In genomic region chr4:75844151-75844662, GRCh38 we compare ENCODE assay signal across 13 cellular contexts. TPM values are rescaled to one million over a fixed set of nuclear protein-coding genes. Genes with fewer than 3 reads are reported as not detected.
DNase-seq lines count a peak whose midpoint lies in the region; ATAC-seq, FAIRE-seq and TF ChIP-seq lines count a peak whose summit lies in the region.
"Had no signal": no experiment of that assay in that cellular context is flagged by ENCODE, and none has a peak within 500 bp of the region (broad histone marks: within the 10 kb centered on the region; RNA-seq: fewer than 3 reads in every experiment).

No MANE protein-coding gene starts in this region.

- peak overlapping the region; percentile 76 for H3K9ac ChIP-seq in adipocyte (ENCODE audit: low read length)

- no peaks in the 10 kb centered on the region for H3K9me2 ChIP-seq in OCI-LY7 (ENCODE audit: insufficient read depth, low read length)

- DNase-seq in GM04503 (ENCODE audit: low read depth), result peak; percentile 95
- peak; percentile 87 for DNase-seq in adipocyte (ENCODE audit: low read depth)
- DNase-seq in hepatic stellate cell (ENCODE audit: low spot score), result peak; percentile 64
- peak; percentile 59 for DNase-seq in small intestine
- DNase-seq in Ammon's horn (ENCODE audit: low spot score), result no peak
- DNase-seq in OCI-LY7 (ENCODE audit: low spot score), result no peak
- no peak for DNase-seq in ureter (ENCODE audit: low spot score)
- DNase-seq: activated CD4-positive, alpha-beta T cell treated with anti-CD3 and anti-CD28 coated beads, Interleukin-2, amount 10 ng/mL, durations not matched to agents 7 days and 5 days; activated naive CD8-positive, alpha-beta T cell treated with anti-CD3 and anti-CD28 coated beads, Interleukin-2, amount 50 U/mL, for 24 hours; head of caudate nucleus; NCI-H146 had no signal

- peaks cover 29% of the 10 kb centered on the region for H3K4me1 ChIP-seq in adipocyte (ENCODE audit: control insufficient read depth, insufficient read depth, low read length)
- H3K4me1 ChIP-seq in small intestine (ENCODE audit: control insufficient read depth in 2 of 2, insufficient read depth in 1 of 2, low read depth in 1 of 2, low read length in 1 of 2), result no peaks in the 10 kb centered on the region
- no peaks in the 10 kb centered on the region for H3K4me1 ChIP-seq in OCI-LY7 (ENCODE audit: insufficient read depth, low read length, poor library complexity, severe bottlenecking)
- H3K4me1 ChIP-seq: prostate gland had no signal

- CTCF ChIA-PET in OCI-LY7 (lab: Charles Lee; ENCODE audit: unreplicated experiment), result no interaction called here

- no peak for TF ChIP-seq CTCF in OCI-LY7 (conservative IDR thresholded peaks at IDR 0.05; ENCODE audit: low read length)

- intact Hi-C loops in OCI-LY7 (cut with micrococcal nuclease; ENCODE audit: unreplicated experiment), result loop anchor here (10.0 kb wide), 1 partner anchor 969 kb away; no protein-coding TSS in a partner anchor

- H3K27ac ChIP-seq in small intestine (ENCODE audit: low read depth in 1 of 2, low read length in 1 of 2), result no peak overlapping the region
- no peak overlapping the region for H3K27ac ChIP-seq in OCI-LY7 (ENCODE audit: low read depth, low read length, poor library complexity, severe bottlenecking)

- no peak for ATAC-seq in HG03565 (IDR thresholded peaks at IDR 0.05; ENCODE audit: unreplicated experiment)
- ATAC-seq: activated naive CD8-positive, alpha-beta T cell treated with anti-CD3 and anti-CD28 coated beads, Interleukin-2, amount 50 U/mL, for 24 hours had no signal

- H3K4me3 ChIP-seq in adipocyte (ENCODE audit: low read length) (peak overlapping the region; percentile 39), small intestine (ENCODE audit: low read depth in 1 of 2, low read length in 2 of 2) (no peak overlapping the region), OCI-LY7 (ENCODE audit: low read depth, low read length, poor library complexity, severe bottlenecking) (no peak overlapping the region)
- H3K4me3 ChIP-seq: prostate gland had no signal

- H3K79me2 ChIP-seq in OCI-LY7 (ENCODE audit: insufficient read depth, low read depth, low read length), result no peaks in the 10 kb centered on the region

- no peak overlapping the region for H2AFZ ChIP-seq in OCI-LY7 (ENCODE audit: low read length)

- no peak for FAIRE-seq in small intestine (lab: Jason Lieb, UNC)

- no peaks in the 10 kb centered on the region for H3K9me3 ChIP-seq in adipocyte (ENCODE audit: control insufficient read depth, low read length)
- H3K9me3 ChIP-seq in small intestine (ENCODE audit: control insufficient read depth, low read depth), result no peaks in the 10 kb centered on the region
- no peaks in the 10 kb centered on the region for H3K9me3 ChIP-seq in OCI-LY7 (ENCODE audit: low read length)
- H3K9me3 ChIP-seq: prostate gland had no signal

- no TSS peak for BruUV-seq in OCI-LY7 (replicated peaks; lab: Mats Ljungman, UMichigan)

- no peaks in the 10 kb centered on the region for H4K20me1 ChIP-seq in OCI-LY7 (ENCODE audit: insufficient read depth, low read length)

- H3K36me3 ChIP-seq in adipocyte (ENCODE audit: control insufficient read depth, insufficient read depth, low read length, severe bottlenecking), result no peaks in the 10 kb centered on the region
- H3K36me3 ChIP-seq in small intestine (ENCODE audit: control insufficient read depth in 2 of 2, insufficient read depth in 2 of 2, low read length in 2 of 2), result no peaks in the 10 kb centered on the region
- H3K36me3 ChIP-seq in OCI-LY7 (ENCODE audit: insufficient read depth, low read length), result no peaks in the 10 kb centered on the region
- H3K36me3 ChIP-seq: prostate gland had no signal

- WGBS in small intestine, 3 donors, result 89 to 99% (median 94%) methylated on average over 3 of the region's 3 CpGs

- no peak overlapping the region for H3K4me2 ChIP-seq in OCI-LY7 (ENCODE audit: low read length)

- H3K27me3 ChIP-seq in adipocyte (replicated peaks; ENCODE audit: control insufficient read depth, insufficient read depth, low read length), result no peaks in the 10 kb centered on the region
- no peaks in the 10 kb centered on the region for H3K27me3 ChIP-seq in small intestine (ENCODE audit: control insufficient read depth in 2 of 2, insufficient read depth in 2 of 2, low read length in 2 of 2)

- POLR2A ChIA-PET in OCI-LY7 (lab: Charles Lee), result no interaction called here

RNA-seq across cellular contexts. Expression of gene PPEF2, which starts 58.0 kb away (rescaled TPM):
- not detected for polyA plus RNA-seq in small intestine
- total RNA-seq in OCI-LY7 (2014; rRNA removed; shearing (Covaris generic)), result not detected in 2 replicates
- total RNA-seq in OCI-LY7 (2022) (0.42 TPM in 1 of 2 replicates, not detected in the other), ureter (not detected)
- total RNA-seq: prostate gland had no signal

Comparison
In these comparisons a context has a peak if more than half of its experiments do, and no peak if none do; other contexts are left out.
1. DNase-seq: peak in GM04503 (single experiment), adipocyte (single experiment), hepatic stellate cell (single experiment) and small intestine (single experiment); none in Ammon's horn (single experiment), OCI-LY7 (single experiment) and ureter (single experiment).